26 cellular contexts compared by ENCODE assay signal in the genomic region with DNA sequence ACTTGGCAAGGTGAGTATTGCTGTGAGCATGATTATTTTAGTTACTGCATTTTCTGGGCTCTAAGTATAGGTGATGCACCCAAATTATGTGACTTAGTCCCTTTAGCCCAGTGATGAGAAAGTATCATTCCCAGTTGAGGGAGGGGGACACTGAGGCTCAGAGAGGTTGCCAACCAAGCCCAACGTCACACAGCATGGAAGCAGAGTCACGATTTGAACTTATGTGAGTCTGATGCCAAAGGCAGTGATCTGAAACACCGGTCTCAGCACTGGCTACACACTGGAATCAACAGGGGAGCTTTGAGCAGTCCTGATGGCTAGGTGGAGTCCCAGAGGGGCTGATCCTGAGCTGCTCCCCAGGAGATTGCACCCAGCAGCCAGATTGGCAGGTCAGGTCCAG.
"Had no signal": no experiment of that assay in that cellular context is flagged by ENCODE, and none has a peak within 500 bp of the region (broad histone marks: within the 10 kb centered on the region; RNA-seq: fewer than 3 reads in every experiment).

No MANE protein-coding gene starts in this region.

- ATAC-seq: activated CD4-positive, alpha-beta T cell treated with anti-CD3 and anti-CD28 coated beads for 36 hours; activated T-cell treated with anti-CD3 and anti-CD28 coated beads, Interleukin-2, amount 50 U/mL, for 4 hours; activated T-helper 17 cell treated with anti-CD3 and anti-CD28 coated beads, Interleukin-2, amount 50 U/mL, for 72 hours; esophagus mucosa had no signal

- H3K36me3 ChIP-seq: brain microvascular endothelial cell had no signal

- FAIRE-seq: astrocyte, bronchial epithelial cell, frontal cortex had no signal

- H3K27ac ChIP-seq: brain microvascular endothelial cell, coronary artery, dorsolateral prefrontal cortex had no signal

- DNase-seq: activated CD4-positive, alpha-beta memory T cell treated with anti-CD3 and anti-CD28 coated beads for 36 hours; activated CD4-positive, alpha-beta T cell treated with anti-CD3 and anti-CD28 coated beads for 36 hours; activated CD4-positive, alpha-beta T cell treated with anti-CD3 and anti-CD28 coated beads, Interleukin-2, amount 10 ng/mL, durations not matched to agents 24 days and 14 days; activated CD4-positive, CD25-positive, alpha-beta regulatory T cell; activated CD4-positive, CD25-positive, alpha-beta regulatory T cell treated with anti-CD3 and anti-CD28 coated beads, Interleukin-2, amount 50 U/mL, for 72 hours; activated CD8-positive, alpha-beta memory T cell treated with anti-CD3 and anti-CD28 coated beads for 24 hours; activated effector memory CD4-positive, alpha-beta T cell treated with Interleukin-2 at 50 U/mL for 16 hours; activated gamma-delta T cell treated with Interleukin-2 at 50 U/mL for 16 hours; activated naive CD4-positive, alpha-beta T cell treated with anti-CD3 and anti-CD28 coated beads, Interleukin-2, amount 50 U/mL, for 16 hours; activated naive CD4-positive, alpha-beta T cell treated with Interleukin-2 at 50 U/mL for 16 hours; activated T-cell treated with anti-CD3 and anti-CD28 coated beads, Interleukin-2, amount 50 U/mL, for 4 hours; amniotic stem cell; anterior cingulate cortex; brain microvascular endothelial cell; dorsolateral prefrontal cortex; effector memory CD4-positive, alpha-beta T cell; endodermal cell; foreskin fibroblast; head of caudate nucleus; T-helper 2 cell had no signal

- H3K4me3 ChIP-seq: coronary artery, dorsolateral prefrontal cortex had no signal
